Comparison of ENCODE assay signal across 1 cellular context in genomic region chr11:124934862-124935547, GRCh38.
TF ChIP-seq lines count a peak whose summit lies in the region.

No MANE protein-coding gene starts in this region.

TF ChIP-seq in WTC11, 78 proteins besides CTCF, POLR2A, EP300 and RAD21:
- TF ChIP-seq ZNF121 (CRISPR knock-in tag; IDR thresholded peaks at IDR 0.05) (no peak), SP1 (CRISPR knock-in tag; conservative IDR thresholded peaks at IDR 0.05) (no peak)
